In the genomic region with DNA sequence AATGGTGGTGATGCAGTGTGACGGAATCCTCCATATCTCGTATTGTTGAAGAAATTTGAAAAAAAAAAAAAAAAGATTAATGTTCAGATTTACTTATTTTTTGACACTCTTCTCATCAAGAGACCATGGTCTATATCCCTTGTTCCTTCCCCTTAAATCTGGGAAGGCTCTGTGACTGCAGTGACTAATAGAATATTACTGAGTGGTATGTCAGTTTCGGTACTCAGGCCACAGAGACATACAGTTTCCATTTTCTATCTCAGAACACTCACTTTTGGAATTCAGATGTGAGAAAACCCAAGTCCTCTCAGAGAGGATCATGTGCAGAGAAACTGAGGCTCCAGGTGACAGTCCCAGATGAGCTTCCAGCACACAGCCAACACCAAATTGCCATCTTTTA, we compare ENCODE assay signal across 29 cellular contexts.
"Had no signal": no experiment of that assay in that cellular context is flagged by ENCODE, and none has a peak within 500 bp of the region (broad histone marks: within the 10 kb centered on the region; RNA-seq: fewer than 3 reads in every experiment).

No MANE protein-coding gene starts in this region.

- H3K27ac ChIP-seq: ascending aorta, cardiac muscle cell, WERI-Rb-1 had no signal

- H3K36me3 ChIP-seq: ascending aorta, cardiac muscle cell, MG63, WERI-Rb-1 had no signal

- H3K27me3 ChIP-seq: ascending aorta, cardiac muscle cell, MG63 had no signal

- H3K4me3 ChIP-seq: ascending aorta, cardiac muscle cell, MG63 had no signal

- DNase-seq: activated CD4-positive, alpha-beta memory T cell treated with anti-CD3 and anti-CD28 coated beads, Interleukin-2, amount 10 ng/mL, durations not matched to agents 7 days and 5 days; activated CD4-positive, alpha-beta T cell treated with anti-CD3 and anti-CD28 coated beads for 1 hour; activated CD4-positive, alpha-beta T cell treated with anti-CD3 and anti-CD28 coated beads for 48 hours; activated CD4-positive, CD25-positive, alpha-beta regulatory T cell; activated CD8-positive, alpha-beta memory T cell treated with anti-CD3 and anti-CD28 coated beads for 24 hours; activated CD8-positive, alpha-beta memory T cell treated with anti-CD3 and anti-CD28 coated beads, Interleukin-2, amount 10 ng/mL, durations not matched to agents 7 days and 5 days; activated CD8-positive, alpha-beta memory T cell treated with anti-CD3 and anti-CD28 coated beads, Interleukin-2, amount 50 U/mL, for 48 hours; activated effector memory CD4-positive, alpha-beta T cell treated with Interleukin-2 at 50 U/mL for 16 hours; activated naive CD4-positive, alpha-beta T cell treated with anti-CD3 and anti-CD28 coated beads, Interleukin-2, amount 10 ng/mL, durations not matched to agents 7 days and 5 days; activated naive CD8-positive, alpha-beta T cell treated with anti-CD3 and anti-CD28 coated beads, Interleukin-2, amount 50 U/mL, for 24 hours; activated T-cell treated with anti-CD3 and anti-CD28 coated beads, Interleukin-2, amount 50 U/mL, for 48 hours; amniotic stem cell; MG63; NCI-H1048; NCI-H1105 treated with DMSO at 0.1 percent for 48 hours; NCI-H1436; NCI-H1694; NCI-H1930; NCI-H2081 treated with DMSO at 0.1 percent for 48 hours; NCI-H510A; NCI-H526; NCI-H748 treated with DMSO at 0.1 percent for 48 hours; OCI-M1; Right ventricle myocardium superior; SW 1271; T1000; WERI-Rb-1 had no signal

- H3K9me3 ChIP-seq: ascending aorta, MG63 had no signal

- ATAC-seq: activated CD8-positive, alpha-beta memory T cell treated with anti-CD3 and anti-CD28 coated beads, Interleukin-2, amount 10 ng/mL, durations not matched to agents 7 days and 5 days; activated naive CD8-positive, alpha-beta T cell treated with anti-CD3 and anti-CD28 coated beads, Interleukin-2, amount 50 U/mL, for 24 hours had no signal

- H3K4me1 ChIP-seq: ascending aorta had no signal
